1 cellular context compared by ENCODE assay signal in genomic region chr9:81563020-81563407, GRCh38.
TF ChIP-seq lines count a peak whose summit lies in the region.

No MANE protein-coding gene starts in this region.

TF ChIP-seq in SK-N-SH treated with all-trans-retinoic acid at 6 μM for 48 hours, 23 proteins besides CTCF, POLR2A, EP300 and RAD21 (continued from another document):
- TF ChIP-seq PATZ1 (CRISPR knock-in tag; IDR thresholded peaks at IDR 0.05; ENCODE audit: borderline replicate concordance) (no peak), ZFP30 (CRISPR knock-in tag; IDR thresholded peaks at IDR 0.05) (no peak), TSHZ2 (CRISPR knock-in tag; IDR thresholded peaks at IDR 0.05) (no peak)
